1 cellular context compared by ENCODE assay signal in genomic region chr10:73210395-73211105, GRCh38.
TF ChIP-seq lines count a peak whose summit lies in the region.

No MANE protein-coding gene starts in this region.

TF ChIP-seq in HepG2, 621 proteins besides CTCF, POLR2A, EP300 and RAD21:
- no peak for TF ChIP-seq FLYWCH1 (CRISPR knock-in tag; IDR thresholded peaks at IDR 0.05)
- TF ChIP-seq, protein P1, sequence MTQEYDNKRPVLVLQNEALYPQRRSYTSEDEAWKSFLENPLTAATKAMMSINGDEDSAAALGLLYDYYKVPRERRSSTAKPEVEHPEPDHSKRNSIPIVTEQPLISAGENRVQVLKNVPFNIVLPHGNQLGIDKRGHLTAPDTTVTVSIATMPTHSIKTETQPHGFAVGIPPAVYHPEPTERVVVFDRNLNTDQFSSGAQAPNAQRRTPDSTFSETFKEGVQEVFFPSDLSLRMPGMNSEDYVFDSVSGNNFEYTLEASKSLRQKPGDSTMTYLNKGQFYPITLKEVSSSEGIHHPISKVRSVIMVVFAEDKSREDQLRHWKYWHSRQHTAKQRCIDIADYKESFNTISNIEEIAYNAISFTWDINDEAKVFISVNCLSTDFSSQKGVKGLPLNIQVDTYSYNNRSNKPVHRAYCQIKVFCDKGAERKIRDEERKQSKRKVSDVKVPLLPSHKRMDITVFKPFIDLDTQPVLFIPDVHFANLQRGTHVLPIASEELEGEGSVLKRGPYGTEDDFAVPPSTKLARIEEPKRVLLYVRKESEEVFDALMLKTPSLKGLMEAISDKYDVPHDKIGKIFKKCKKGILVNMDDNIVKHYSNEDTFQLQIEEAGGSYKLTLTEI (CRISPR knock-in tag; conservative IDR thresholded peaks at IDR 0.05) = no peak
- TF ChIP-seq, protein P2, sequence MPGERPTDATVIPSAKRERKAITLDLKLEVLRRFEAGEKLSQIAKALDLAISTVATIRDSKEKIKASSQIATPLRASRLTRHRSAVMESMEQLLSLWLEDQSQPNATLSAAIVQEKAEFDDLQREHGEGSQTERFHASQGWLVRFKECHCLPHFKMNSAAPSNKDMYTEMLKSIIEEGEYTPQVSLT (CRISPR knock-in tag; IDR thresholded peaks at IDR 0.05; ENCODE audit: borderline replicate concordance, low read depth) = no peak
- TF ChIP-seq SIN3A (IDR thresholded peaks at IDR 0.05; ENCODE audit: borderline replicate concordance, low read depth, low read length) = no peak
- TF ChIP-seq NR2F2 (IDR thresholded peaks at IDR 0.05; ENCODE audit: borderline replicate concordance, low read depth) = no peak
- TF ChIP-seq ZFYVE20 (CRISPR knock-in tag; IDR thresholded peaks at IDR 0.05; ENCODE audit: borderline replicate concordance, low read depth) = no peak
- TF ChIP-seq BHLHE40 (IDR thresholded peaks at IDR 0.05; ENCODE audit: low read length) = no peak
- TF ChIP-seq ZNF350 (CRISPR knock-in tag; IDR thresholded peaks at IDR 0.05; ENCODE audit: borderline replicate concordance, low read depth) = no peak
- TF ChIP-seq, protein P3, sequence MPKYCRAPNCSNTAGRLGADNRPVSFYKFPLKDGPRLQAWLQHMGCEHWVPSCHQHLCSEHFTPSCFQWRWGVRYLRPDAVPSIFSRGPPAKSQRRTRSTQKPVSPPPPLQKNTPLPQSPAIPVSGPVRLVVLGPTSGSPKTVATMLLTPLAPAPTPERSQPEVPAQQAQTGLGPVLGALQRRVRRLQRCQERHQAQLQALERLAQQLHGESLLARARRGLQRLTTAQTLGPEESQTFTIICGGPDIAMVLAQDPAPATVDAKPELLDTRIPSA (CRISPR knock-in tag; IDR thresholded peaks at IDR 0.05; ENCODE audit: borderline replicate concordance) = no peak
- TF ChIP-seq ZNF556 (CRISPR knock-in tag; IDR thresholded peaks at IDR 0.05; ENCODE audit: borderline replicate concordance) = no peak
- TF ChIP-seq RFX3 (CRISPR knock-in tag; IDR thresholded peaks at IDR 0.05) = no peak
- no peak for TF ChIP-seq GABPB1 (CRISPR knock-in tag; IDR thresholded peaks at IDR 0.05)
- TF ChIP-seq ZFY (CRISPR knock-in tag; IDR thresholded peaks at IDR 0.05) = no peak
- TF ChIP-seq KDM6A (CRISPR knock-in tag; IDR thresholded peaks at IDR 0.05; ENCODE audit: low read depth) = no peak
- no peak for TF ChIP-seq GFI1 (CRISPR knock-in tag; IDR thresholded peaks at IDR 0.05; ENCODE audit: borderline replicate concordance)
- TF ChIP-seq CBFB (CRISPR knock-in tag; IDR thresholded peaks at IDR 0.05) = no peak
- TF ChIP-seq AGO2 (optimal IDR thresholded peaks at IDR 0.05; ENCODE audit: low read depth, low read length) = no peak
- TF ChIP-seq ZNF781 (CRISPR knock-in tag; IDR thresholded peaks at IDR 0.05; ENCODE audit: borderline replicate concordance, not compliant biosample characterization) = no peak
